ENCODE assay signal across 3 cellular contexts in the genomic region with DNA sequence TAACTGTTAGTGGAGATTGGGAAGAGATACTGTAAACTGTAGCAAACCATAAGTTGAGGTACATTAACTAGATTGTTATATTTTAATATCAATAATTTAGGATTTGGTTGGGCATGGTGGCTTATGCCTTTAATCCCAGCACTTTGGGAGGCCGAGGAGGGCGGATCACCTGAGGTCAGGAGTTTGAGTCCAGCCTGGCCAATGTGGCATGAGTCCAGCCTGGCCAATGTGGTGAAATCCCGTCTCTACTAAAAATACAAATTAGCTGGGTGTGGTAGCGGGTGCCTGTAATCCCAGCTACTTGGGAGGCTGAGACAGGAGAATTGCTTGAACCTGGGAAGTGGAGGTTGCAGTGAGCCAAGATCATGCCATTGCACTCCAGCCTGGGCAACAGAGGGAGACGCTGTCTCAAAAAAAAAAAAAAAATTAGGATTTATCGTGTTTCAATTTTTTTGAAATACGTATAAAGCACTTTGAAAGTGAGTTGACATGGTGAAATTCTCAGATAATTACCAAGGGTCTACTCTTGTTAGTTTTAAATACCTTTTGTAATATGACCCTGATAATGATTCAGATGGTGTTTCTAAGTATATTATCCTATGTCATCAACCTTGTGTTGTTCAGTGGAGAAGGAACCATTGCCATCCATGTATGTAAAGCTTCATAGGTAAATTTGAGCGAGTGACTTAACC.
TF ChIP-seq lines count a peak whose summit lies in the region.

No MANE protein-coding gene starts in this region.

TF ChIP-seq in HEK293, 187 proteins besides CTCF, POLR2A, EP300 and RAD21:
- TF ChIP-seq OSR2 (tag by site-specific recombination; IDR thresholded peaks at IDR 0.05), result 0 out of 2 replicates have a peak, but pooled peaks have one; percentile 8

TF ChIP-seq in GM12878, 131 proteins besides CTCF, POLR2A, EP300 and RAD21:
- TF ChIP-seq, protein P1, sequence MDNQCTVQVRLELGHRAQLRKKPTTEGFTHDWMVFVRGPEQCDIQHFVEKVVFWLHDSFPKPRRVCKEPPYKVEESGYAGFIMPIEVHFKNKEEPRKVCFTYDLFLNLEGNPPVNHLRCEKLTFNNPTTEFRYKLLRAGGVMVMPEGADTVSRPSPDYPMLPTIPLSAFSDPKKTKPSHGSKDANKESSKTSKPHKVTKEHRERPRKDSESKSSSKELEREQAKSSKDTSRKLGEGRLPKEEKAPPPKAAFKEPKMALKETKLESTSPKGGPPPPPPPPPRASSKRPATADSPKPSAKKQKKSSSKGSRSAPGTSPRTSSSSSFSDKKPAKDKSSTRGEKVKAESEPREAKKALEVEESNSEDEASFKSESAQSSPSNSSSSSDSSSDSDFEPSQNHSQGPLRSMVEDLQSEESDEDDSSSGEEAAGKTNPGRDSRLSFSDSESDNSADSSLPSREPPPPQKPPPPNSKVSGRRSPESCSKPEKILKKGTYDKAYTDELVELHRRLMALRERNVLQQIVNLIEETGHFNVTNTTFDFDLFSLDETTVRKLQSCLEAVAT (IDR thresholded peaks at IDR 0.05), result 0 out of 2 replicates have a peak, but pooled peaks have one; percentile 30
TF ChIP-seq in GM12878: peak in this region for 1; not testable (repeated sequence) for 130.

TF ChIP-seq in HepG2, 621 proteins besides CTCF, POLR2A, EP300 and RAD21:
- TF ChIP-seq ZBTB38 (CRISPR knock-in tag; IDR thresholded peaks at IDR 0.05), result 0 out of 2 replicates have a peak, but pooled peaks have one; percentile 32
- TF ChIP-seq THYN1 (CRISPR knock-in tag; IDR thresholded peaks at IDR 0.05; ENCODE audit: borderline replicate concordance, low read depth), result 0 out of 2 replicates have a peak, but pooled peaks have one; percentile 5
TF ChIP-seq in HepG2: peak in this region for 2; not testable (repeated sequence) for 619.
